Comparison of ENCODE assay signal across 9 cellular contexts in the genomic region with DNA sequence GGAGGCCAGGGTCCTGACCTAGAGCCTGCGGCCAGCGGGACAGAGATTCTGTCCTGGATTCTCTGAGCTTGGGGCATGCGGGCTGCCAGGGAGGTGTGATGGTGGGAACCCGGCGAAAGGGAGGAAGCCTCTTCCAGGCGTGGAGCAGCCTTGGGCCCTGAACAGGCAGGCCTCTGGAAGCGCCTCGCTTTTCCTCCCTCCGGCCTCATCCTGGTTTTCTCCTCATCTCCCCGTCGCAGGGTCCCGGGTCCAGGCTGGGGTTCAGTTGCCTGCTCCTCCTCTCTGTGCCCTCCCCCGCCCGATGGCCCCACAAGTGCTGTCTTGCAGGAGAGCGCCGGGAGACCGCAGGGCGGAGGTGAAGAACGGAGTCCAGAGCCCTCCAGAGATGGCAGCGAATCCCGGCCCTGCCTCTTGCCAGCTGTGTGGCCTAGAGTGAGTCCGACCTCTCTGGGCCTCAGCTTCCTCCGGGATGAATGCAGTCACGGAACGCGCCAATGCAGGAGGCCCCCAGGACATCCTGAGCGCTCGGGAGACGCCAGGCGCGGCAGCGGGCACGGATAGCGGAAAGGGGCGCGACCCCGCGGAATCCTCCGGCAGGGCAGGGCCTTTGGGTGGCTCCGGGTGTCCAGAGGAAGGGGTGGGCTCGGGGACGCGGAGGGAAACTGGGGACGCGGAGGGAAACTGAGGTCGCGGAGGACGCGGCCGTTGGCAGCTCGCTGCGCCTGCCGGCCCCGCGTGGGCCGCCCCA. TPM values are rescaled to one million over a fixed set of nuclear protein-coding genes. Genes with fewer than 3 reads are reported as not detected.
DNase-seq lines count a peak whose midpoint lies in the region; ATAC-seq and TF ChIP-seq lines count a peak whose summit lies in the region.
"Had no signal": no experiment of that assay in that cellular context is flagged by ENCODE, and none has a peak within 500 bp of the region (broad histone marks: within the 10 kb centered on the region; RNA-seq: fewer than 3 reads in every experiment).

No MANE protein-coding gene starts in this region.

- H2AFZ ChIP-seq in OCI-LY1 (ENCODE audit: low read length) = no peak overlapping the region
- H2AFZ ChIP-seq in osteoblast (ENCODE audit: low read length) = no peak overlapping the region

- H3K79me2 ChIP-seq in OCI-LY1 (ENCODE audit: insufficient read depth, low read length) (no peaks in the 10 kb centered on the region), osteoblast (ENCODE audit: insufficient read depth, low read length) (no peaks in the 10 kb centered on the region)

- H3K9me3 Mint-ChIP-seq in CD4-positive, alpha-beta memory T cell = no peaks in the 10 kb centered on the region

- H3K4me1 Mint-ChIP-seq in CD4-positive, alpha-beta memory T cell = peaks cover 2 to 23% (median 5%) of the 10 kb centered on the region in 4 donors

- H3K27ac ChIP-seq in CD4-positive, alpha-beta memory T cell (ENCODE audit: low read depth, low read length) = no peak overlapping the region
- H3K27ac ChIP-seq in OCI-LY1 (ENCODE audit: low read depth, low read length, poor library complexity, severe bottlenecking) = no peak overlapping the region
- H3K27ac ChIP-seq in esophagus squamous epithelium = no peak overlapping the region
- H3K27ac ChIP-seq in osteoblast (ENCODE audit: low read depth, low read length) = no peak overlapping the region

- DNase-seq in CD4-positive, alpha-beta memory T cell = no peak
- DNase-seq in esophagus squamous epithelium (lab: John Stamatoyannopoulos, UW) (no peak), osteoblast (ENCODE audit: insufficient read length, low spot score, missing footprints) (peak; percentile 70), occipital lobe (lab: John Stamatoyannopoulos, UW) (no peak), NAMALWA (ENCODE audit: low spot score) (no peak)

- CTCF ChIA-PET in CD4-positive, alpha-beta memory T cell (lab: Charles Lee; ENCODE audit: partially characterized antibody) = interaction anchor here (2.0 to 3.6 kb wide), 4 partner anchors 42 to 450 kb away, joined by 6 to 47 read pairs (median 15); no protein-coding TSS in a partner anchor

- POLR2A ChIA-PET in CD4-positive, alpha-beta memory T cell (lab: Charles Lee; ENCODE audit: partially characterized antibody) = no interaction called here

- H3K27me3 Mint-ChIP-seq in CD4-positive, alpha-beta memory T cell = peaks cover 23 to 34% of the 10 kb centered on the region in 2 donors

- no peaks in the 10 kb centered on the region for H3K9me3 ChIP-seq in CD4-positive, alpha-beta memory T cell (ENCODE audit: control insufficient read depth in 1 of 2, low read length in 2 of 2)
- H3K9me3 ChIP-seq in OCI-LY1 (ENCODE audit: low read length) (no peaks in the 10 kb centered on the region), esophagus squamous epithelium (no peaks in the 10 kb centered on the region), osteoblast (ENCODE audit: low read depth, low read length) (no peaks in the 10 kb centered on the region)

- no peak overlapping the region for H3K4me3 ChIP-seq in CD4-positive, alpha-beta memory T cell (ENCODE audit: low read length in 2 of 2)
- H3K4me3 ChIP-seq in OCI-LY1 (ENCODE audit: low read depth, low read length, poor library complexity, severe bottlenecking) (peak overlapping the region; percentile 43), esophagus squamous epithelium (peak overlapping the region; percentile 26 to 71 (median 42)), osteoblast (ENCODE audit: insufficient read depth, low read length) (peak overlapping the region; percentile 22)

- H3K4me1 ChIP-seq in CD4-positive, alpha-beta memory T cell (ENCODE audit: insufficient read depth, low read length) = peaks cover 9% of the 10 kb centered on the region
- H3K4me1 ChIP-seq in OCI-LY1 (ENCODE audit: insufficient read depth, low read length, severe bottlenecking) (peaks cover 7% of the 10 kb centered on the region), esophagus squamous epithelium (peaks cover 11 to 37% (median 15%) of the 10 kb centered on the region in 3 donors), osteoblast (ENCODE audit: insufficient read depth, low read length) (no peaks in the 10 kb centered on the region)

- TF ChIP-seq CTCF in OCI-LY1 (IDR thresholded peaks at IDR 0.05; ENCODE audit: low read length) = no peak
- TF ChIP-seq CTCF in esophagus squamous epithelium (IDR thresholded peaks at IDR 0.05) = no peak
- TF ChIP-seq CTCF in osteoblast (IDR thresholded peaks at IDR 0.05; ENCODE audit: extremely low read depth, low read depth, low read length) = no peak

- H3K4me2 ChIP-seq in OCI-LY1 (ENCODE audit: low read length) (peak overlapping the region; percentile 57; the same call in 1 of the 2 replicates), osteoblast (ENCODE audit: insufficient read depth, low read length) (no peak overlapping the region)

- no peaks in the 10 kb centered on the region for H4K20me1 ChIP-seq in OCI-LY1 (ENCODE audit: insufficient read depth, low read length)
- H4K20me1 ChIP-seq in osteoblast (ENCODE audit: insufficient read depth, low read length) = peaks cover 4% of the 10 kb centered on the region

- peaks cover 8% of the 10 kb centered on the region for H3K27me3 ChIP-seq in CD4-positive, alpha-beta memory T cell (ENCODE audit: insufficient read depth, low read length)
- peaks cover 4% of the 10 kb centered on the region for H3K27me3 ChIP-seq in OCI-LY1 (ENCODE audit: insufficient read depth, low read length)
- H3K27me3 ChIP-seq in esophagus squamous epithelium = peaks cover 0 to 70% (median 6%) of the 10 kb centered on the region in 4 donors
- H3K27me3 ChIP-seq in osteoblast (ENCODE audit: insufficient read depth, low read length) = peaks cover 46% of the 10 kb centered on the region

- intact Hi-C loops in CD4-positive, alpha-beta memory T cell (cut with micrococcal nuclease) = no loop called here
- intact Hi-C loops in esophagus squamous epithelium (cut with DNase I) = no loop called here

- peak overlapping the region in 7 of 8 donors; percentile 44 to 88 (median 78) for H3K4me3 Mint-ChIP-seq in CD4-positive, alpha-beta memory T cell

- TF ChIP-seq POLR2A in esophagus squamous epithelium (IDR thresholded peaks at IDR 0.05) = no peak

- no peak overlapping the region for H3K27ac Mint-ChIP-seq in CD4-positive, alpha-beta memory T cell

- no peaks in the 10 kb centered on the region for H3F3A ChIP-seq in OCI-LY1 (ENCODE audit: insufficient read depth, low read length)

- H3K9me2 ChIP-seq in OCI-LY1 (ENCODE audit: low read depth, low read length) = no peaks in the 10 kb centered on the region

- ATAC-seq in HG03108 (IDR thresholded peaks at IDR 0.05; ENCODE audit: unreplicated experiment) = no peak
- ATAC-seq in HG03442 (IDR thresholded peaks at IDR 0.05; ENCODE audit: unreplicated experiment) = no peak
- ATAC-seq: HCT116 had no signal

- 28 to 63% methylated on average over 6 to 12 of the region's 56 CpGs for WGBS in esophagus squamous epithelium, 2 donors

- no peaks in the 10 kb centered on the region for H3K36me3 Mint-ChIP-seq in CD4-positive, alpha-beta memory T cell

- no peak overlapping the region for H3K9ac ChIP-seq in OCI-LY1 (ENCODE audit: low read length)

- no peaks in the 10 kb centered on the region for H3K36me3 ChIP-seq in CD4-positive, alpha-beta memory T cell (ENCODE audit: insufficient read depth, low read length)
- H3K36me3 ChIP-seq in OCI-LY1 (ENCODE audit: insufficient read depth, low read length) (no peaks in the 10 kb centered on the region), esophagus squamous epithelium (no peaks in the 10 kb centered on the region), osteoblast (ENCODE audit: insufficient read depth, low read length) (no peaks in the 10 kb centered on the region)

RNA-seq across cellular contexts. Expression of a gene that starts 0.6 kb away (rescaled TPM):
- total RNA-seq in CD4-positive, alpha-beta memory T cell = 10 to 100 TPM; 44.1 to 47.4 TPM
- 10 to 100 TPM in 1 of 2 donors, 1 to 10 TPM in 1; 8.3 to 15.9 TPM for polyA plus RNA-seq in CD4-positive, alpha-beta memory T cell
- total RNA-seq in esophagus squamous epithelium (10 to 100 TPM in 3 of 4 donors, 1 to 10 TPM in 1; 9.9 to 23.6 (median 16.1) TPM), osteoblast (0.29 and 0.72 TPM in 2 replicates), occipital lobe (54.4 TPM)

Comparison
In these comparisons a context has a peak if more than half of its experiments do, and no peak if none do; other contexts are left out.
1. H3K4me3 ChIP-seq: peak in OCI-LY1 (single experiment), esophagus squamous epithelium (4 of 4) and osteoblast (single experiment); none in CD4-positive, alpha-beta memory T cell (0 of 2).